1 cellular context compared by ENCODE assay signal in genomic region chr17:68101075-68101991, GRCh38.
TF ChIP-seq lines count a peak whose summit lies in the region.

No MANE protein-coding gene starts in this region.

TF ChIP-seq in HepG2, 621 proteins besides CTCF, POLR2A, EP300 and RAD21 (continued from another document and continues in another):
- TF ChIP-seq KIAA2018 (CRISPR knock-in tag; IDR thresholded peaks at IDR 0.05; ENCODE audit: borderline replicate concordance) (no peak), CAMTA2 (CRISPR knock-in tag; IDR thresholded peaks at IDR 0.05; ENCODE audit: borderline replicate concordance) (peak; percentile 95; the same call in 1 of the 2 replicates), FOXK2 (IDR thresholded peaks at IDR 0.05) (no peak), ZNF570 (CRISPR knock-in tag; IDR thresholded peaks at IDR 0.05; ENCODE audit: borderline replicate concordance) (peak; percentile 95; the same call in 1 of the 2 replicates), ZNF230 (CRISPR knock-in tag; IDR thresholded peaks at IDR 0.05) (peak; percentile 97), NFKB2 (CRISPR knock-in tag; IDR thresholded peaks at IDR 0.05; ENCODE audit: borderline replicate concordance) (peak; percentile 98), MEIS2 (CRISPR knock-in tag; IDR thresholded peaks at IDR 0.05) (peak; percentile 97), ATAD3A (CRISPR knock-in tag; IDR thresholded peaks at IDR 0.05) (no peak; the same call in 1 of the 2 replicates), ZNF839 (CRISPR knock-in tag; IDR thresholded peaks at IDR 0.05; ENCODE audit: borderline replicate concordance) (peak; percentile 92; the same call in 1 of the 2 replicates), ZNF451 (CRISPR knock-in tag; IDR thresholded peaks at IDR 0.05) (peak; percentile 99), HDAC6 (IDR thresholded peaks at IDR 0.05; ENCODE audit: low read depth, low read length) (no peak), ZNF549 (CRISPR knock-in tag; IDR thresholded peaks at IDR 0.05) (peak; percentile 63; the same call in 1 of the 2 replicates), PCBP1 (IDR thresholded peaks at IDR 0.05; ENCODE audit: borderline replicate concordance, low read depth, low read length) (no peak), PRDM10 (CRISPR knock-in tag; IDR thresholded peaks at IDR 0.05; ENCODE audit: low read depth) (peak; percentile 76), ZNF263 (CRISPR knock-in tag; IDR thresholded peaks at IDR 0.05) (peak; percentile 85), TEAD2 (CRISPR knock-in tag; IDR thresholded peaks at IDR 0.05) (peak; percentile 67; the same call in 1 of the 2 replicates), ZNF224 (CRISPR knock-in tag; IDR thresholded peaks at IDR 0.05) (peak; percentile 77; the same call in 1 of the 2 replicates), TOE1 (CRISPR knock-in tag; IDR thresholded peaks at IDR 0.05) (peak; percentile 88; the same call in 1 of the 2 replicates), HCFC1 (IDR thresholded peaks at IDR 0.05; ENCODE audit: low read depth, low read length) (peak; percentile 22; the same call in 1 of the 2 replicates), ZBTB46 (CRISPR knock-in tag; IDR thresholded peaks at IDR 0.05; ENCODE audit: borderline replicate concordance) (no peak; the same call in 1 of the 2 replicates), TEAD3 (CRISPR knock-in tag; optimal IDR thresholded peaks at IDR 0.05; ENCODE audit: borderline replicate concordance) (peak; percentile 83), MXD4 (CRISPR knock-in tag; IDR thresholded peaks at IDR 0.05) (peak; percentile 97), ZNF34 (CRISPR knock-in tag; IDR thresholded peaks at IDR 0.05; ENCODE audit: borderline replicate concordance) (peak; percentile 89; the same call in 1 of the 2 replicates), ZNF850 (CRISPR knock-in tag; conservative IDR thresholded peaks at IDR 0.05) (no peak), ZNF274 (CRISPR knock-in tag; IDR thresholded peaks at IDR 0.05) (peak; percentile 98), ELF1 (CRISPR knock-in tag; IDR thresholded peaks at IDR 0.05) (peak; percentile 72), ZBTB3 (CRISPR knock-in tag; IDR thresholded peaks at IDR 0.05; ENCODE audit: borderline replicate concordance, low read depth) (peak; percentile 92; the same call in 1 of the 2 replicates), ZBTB7A (CRISPR knock-in tag; IDR thresholded peaks at IDR 0.05) (peak; percentile 92), TCF12 (IDR thresholded peaks at IDR 0.05) (no peak), TCF12 (CRISPR knock-in tag; IDR thresholded peaks at IDR 0.05) (peak; percentile 87; the same call in 1 of the 2 replicates), ZNF660 (CRISPR knock-in tag; IDR thresholded peaks at IDR 0.05; ENCODE audit: borderline replicate concordance, low read depth) (no peak)
- TF ChIP-seq, protein P1, sequence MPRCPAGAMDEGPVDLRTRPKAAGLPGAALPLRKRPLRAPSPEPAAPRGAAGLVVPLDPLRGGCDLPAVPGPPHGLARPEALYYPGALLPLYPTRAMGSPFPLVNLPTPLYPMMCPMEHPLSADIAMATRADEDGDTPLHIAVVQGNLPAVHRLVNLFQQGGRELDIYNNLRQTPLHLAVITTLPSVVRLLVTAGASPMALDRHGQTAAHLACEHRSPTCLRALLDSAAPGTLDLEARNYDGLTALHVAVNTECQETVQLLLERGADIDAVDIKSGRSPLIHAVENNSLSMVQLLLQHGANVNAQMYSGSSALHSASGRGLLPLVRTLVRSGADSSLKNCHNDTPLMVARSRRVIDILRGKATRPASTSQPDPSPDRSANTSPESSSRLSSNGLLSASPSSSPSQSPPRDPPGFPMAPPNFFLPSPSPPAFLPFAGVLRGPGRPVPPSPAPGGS (CRISPR knock-in tag; IDR thresholded peaks at IDR 0.05), result peak; percentile 100
- TF ChIP-seq, protein P2, sequence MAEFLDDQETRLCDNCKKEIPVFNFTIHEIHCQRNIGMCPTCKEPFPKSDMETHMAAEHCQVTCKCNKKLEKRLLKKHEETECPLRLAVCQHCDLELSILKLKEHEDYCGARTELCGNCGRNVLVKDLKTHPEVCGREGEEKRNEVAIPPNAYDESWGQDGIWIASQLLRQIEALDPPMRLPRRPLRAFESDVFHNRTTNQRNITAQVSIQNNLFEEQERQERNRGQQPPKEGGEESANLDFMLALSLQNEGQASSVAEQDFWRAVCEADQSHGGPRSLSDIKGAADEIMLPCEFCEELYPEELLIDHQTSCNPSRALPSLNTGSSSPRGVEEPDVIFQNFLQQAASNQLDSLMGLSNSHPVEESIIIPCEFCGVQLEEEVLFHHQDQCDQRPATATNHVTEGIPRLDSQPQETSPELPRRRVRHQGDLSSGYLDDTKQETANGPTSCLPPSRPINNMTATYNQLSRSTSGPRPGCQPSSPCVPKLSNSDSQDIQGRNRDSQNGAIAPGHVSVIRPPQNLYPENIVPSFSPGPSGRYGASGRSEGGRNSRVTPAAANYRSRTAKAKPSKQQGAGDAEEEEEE (CRISPR knock-in tag; IDR thresholded peaks at IDR 0.05; ENCODE audit: borderline replicate concordance), result no peak
- TF ChIP-seq, protein P3, sequence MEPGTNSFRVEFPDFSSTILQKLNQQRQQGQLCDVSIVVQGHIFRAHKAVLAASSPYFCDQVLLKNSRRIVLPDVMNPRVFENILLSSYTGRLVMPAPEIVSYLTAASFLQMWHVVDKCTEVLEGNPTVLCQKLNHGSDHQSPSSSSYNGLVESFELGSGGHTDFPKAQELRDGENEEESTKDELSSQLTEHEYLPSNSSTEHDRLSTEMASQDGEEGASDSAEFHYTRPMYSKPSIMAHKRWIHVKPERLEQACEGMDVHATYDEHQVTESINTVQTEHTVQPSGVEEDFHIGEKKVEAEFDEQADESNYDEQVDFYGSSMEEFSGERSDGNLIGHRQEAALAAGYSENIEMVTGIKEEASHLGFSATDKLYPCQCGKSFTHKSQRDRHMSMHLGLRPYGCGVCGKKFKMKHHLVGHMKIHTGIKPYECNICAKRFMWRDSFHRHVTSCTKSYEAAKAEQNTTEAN (CRISPR knock-in tag; conservative IDR thresholded peaks at IDR 0.05), result peak; percentile 96
- TF ChIP-seq, protein P4, sequence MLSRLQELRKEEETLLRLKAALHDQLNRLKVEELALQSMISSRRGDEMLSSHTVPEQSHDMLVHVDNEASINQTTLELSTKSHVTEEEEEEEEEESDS (CRISPR knock-in tag; IDR thresholded peaks at IDR 0.05; ENCODE audit: borderline replicate concordance), result peak; percentile 57; the same call in 1 of the 2 replicates
- TF ChIP-seq, protein P5, sequence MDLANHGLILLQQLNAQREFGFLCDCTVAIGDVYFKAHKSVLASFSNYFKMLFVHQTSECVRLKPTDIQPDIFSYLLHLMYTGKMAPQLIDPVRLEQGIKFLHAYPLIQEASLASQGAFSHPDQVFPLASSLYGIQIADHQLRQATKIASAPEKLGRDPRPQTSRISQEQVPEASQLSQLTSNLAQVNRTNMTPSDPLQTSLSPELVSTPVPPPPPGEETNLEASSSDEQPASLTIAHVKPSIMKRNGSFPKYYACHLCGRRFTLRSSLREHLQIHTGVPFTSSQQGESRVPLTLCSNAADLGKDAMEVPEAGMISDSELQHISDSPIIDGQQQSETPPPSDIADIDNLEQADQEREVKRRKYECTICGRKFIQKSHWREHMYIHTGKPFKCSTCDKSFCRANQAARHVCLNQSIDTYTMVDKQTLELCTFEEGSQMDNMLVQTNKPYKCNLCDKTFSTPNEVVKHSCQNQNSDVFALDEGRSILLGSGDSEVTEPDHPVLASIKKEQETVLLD (CRISPR knock-in tag; IDR thresholded peaks at IDR 0.05; ENCODE audit: low read depth), result peak; percentile 90
- TF ChIP-seq, protein P6, sequence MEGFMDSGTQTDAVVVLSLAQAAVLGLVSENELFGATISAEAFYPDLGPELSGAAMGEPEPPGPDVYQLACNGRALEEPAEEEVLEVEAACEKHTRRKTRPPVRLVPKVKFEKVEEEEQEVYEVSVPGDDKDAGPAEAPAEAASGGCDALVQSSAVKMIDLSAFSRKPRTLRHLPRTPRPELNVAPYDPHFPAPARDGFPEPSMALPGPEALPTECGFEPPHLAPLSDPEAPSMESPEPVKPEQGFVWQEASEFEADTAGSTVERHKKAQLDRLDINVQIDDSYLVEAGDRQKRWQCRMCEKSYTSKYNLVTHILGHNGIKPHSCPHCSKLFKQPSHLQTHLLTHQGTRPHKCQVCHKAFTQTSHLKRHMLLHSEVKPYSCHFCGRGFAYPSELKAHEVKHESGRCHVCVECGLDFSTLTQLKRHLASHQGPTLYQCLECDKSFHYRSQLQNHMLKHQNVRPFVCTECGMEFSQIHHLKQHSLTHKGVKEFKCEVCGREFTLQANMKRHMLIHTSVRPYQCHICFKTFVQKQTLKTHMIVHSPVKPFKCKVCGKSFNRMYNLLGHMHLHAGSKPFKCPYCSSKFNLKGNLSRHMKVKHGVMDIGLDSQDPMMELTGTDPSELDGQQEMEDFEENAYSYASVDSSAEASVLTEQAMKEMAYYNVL (CRISPR knock-in tag; IDR thresholded peaks at IDR 0.05; ENCODE audit: borderline replicate concordance), result peak; percentile 92
